Comparison of ENCODE assay signal across 21 cellular contexts in genomic region chr19:40703029-40703755, GRCh38. TPM values are rescaled to one million over a fixed set of nuclear protein-coding genes. Genes with fewer than 3 reads are reported as not detected.
DNase-seq lines count a peak whose midpoint lies in the region; ATAC-seq and TF ChIP-seq lines count a peak whose summit lies in the region.
"Had no signal": no experiment of that assay in that cellular context is flagged by ENCODE, and none has a peak within 500 bp of the region (broad histone marks: within the 10 kb centered on the region; RNA-seq: fewer than 3 reads in every experiment).

No MANE protein-coding gene starts in this region.

- no peaks in the 10 kb centered on the region for H3K27me3 ChIP-seq in neural progenitor cell
- H3K27me3 ChIP-seq: adrenal gland, pancreas, testis, vagina had no signal

- H3K36me3 ChIP-seq in neural progenitor cell = no peaks in the 10 kb centered on the region

- no peak overlapping the region for H3K27ac ChIP-seq in neural progenitor cell
- H3K27ac ChIP-seq: adrenal gland, KMS-11, pancreas, testis, vagina had no signal

- DNase-seq in G401 (ENCODE audit: low spot score) (peak; percentile 51), T-helper 17 cell (no peak), endothelial cell (ENCODE audit: low spot score) (no peak), neural progenitor cell (ENCODE audit: low spot score) (no peak), T-helper 9 cell (no peak)
- DNase-seq: activated CD4-positive, CD25-positive, alpha-beta regulatory T cell; activated gamma-delta T cell treated with Interleukin-2 at 50 U/mL for 16 hours; activated T-cell treated with anti-CD3 and anti-CD28 coated beads, Interleukin-2, amount 50 U/mL, for 1 hour; CD4-positive, alpha-beta memory T cell; kidney glomerular epithelial cell; naive B cell; NCI-H1436 treated with DMSO at 0.1 percent for 48 hours; pancreas; T1000 had no signal

- H3K4me3 Mint-ChIP-seq in T-helper 17 cell (no peak overlapping the region), endothelial cell (ENCODE audit: unreplicated experiment) (peak overlapping the region; percentile 2), neural progenitor cell (no peak overlapping the region)
- H3K4me3 Mint-ChIP-seq: CD4-positive, alpha-beta memory T cell; memory B cell; naive B cell had no signal

- in situ Hi-C loops in G401 (cut with HindIII; ENCODE audit: low sequenced_read_pairs) = no loop called here

- ATAC-seq in T-helper 17 cell = no peak
- no peak for ATAC-seq in GM18907 (IDR thresholded peaks at IDR 0.05; ENCODE audit: unreplicated experiment)
- ATAC-seq in GM21381 (IDR thresholded peaks at IDR 0.05; ENCODE audit: unreplicated experiment) = no peak

- TF ChIP-seq CTCF in endothelial cell (IDR thresholded peaks at IDR 0.05; ENCODE audit: unreplicated experiment) = no peak
- no peak for TF ChIP-seq CTCF in neural progenitor cell (IDR thresholded peaks at IDR 0.05)

- H4K20me1 ChIP-seq in neural progenitor cell (ENCODE audit: low read depth) = no peaks in the 10 kb centered on the region

- H3K36me3 Mint-ChIP-seq in T-helper 17 cell (ENCODE audit: low read depth) (peaks cover 13% of the 10 kb centered on the region), endothelial cell (ENCODE audit: low read depth, unreplicated experiment) (peaks cover 11% of the 10 kb centered on the region), neural progenitor cell (peaks cover 28% of the 10 kb centered on the region)

- H3K79me2 ChIP-seq in neural progenitor cell (ENCODE audit: low read depth) = no peaks in the 10 kb centered on the region

- H3K4me3 ChIP-seq in neural progenitor cell = no peak overlapping the region
- H3K4me3 ChIP-seq: adrenal gland, pancreas, testis, vagina had no signal

- H3K9ac ChIP-seq in neural progenitor cell = peak overlapping the region; percentile 62
- H3K9ac ChIP-seq: KMS-11 had no signal

- no peaks in the 10 kb centered on the region for H3F3A ChIP-seq in neural progenitor cell (ENCODE audit: low read depth)

- H3K9me3 Mint-ChIP-seq in endothelial cell (ENCODE audit: unreplicated experiment) = no peaks in the 10 kb centered on the region
- H3K9me3 Mint-ChIP-seq in neural progenitor cell = no peaks in the 10 kb centered on the region
- H3K9me3 Mint-ChIP-seq: CD4-positive, alpha-beta memory T cell; memory B cell had no signal

- H3K9me3 ChIP-seq in T-helper 17 cell (ENCODE audit: control insufficient read depth, low read length, poor library complexity, severe bottlenecking) (no peaks in the 10 kb centered on the region), neural progenitor cell (ENCODE audit: low read depth) (no peaks in the 10 kb centered on the region)
- H3K9me3 ChIP-seq: adrenal gland, pancreas, testis, vagina had no signal

- H3K4me1 Mint-ChIP-seq in T-helper 17 cell = peaks cover 5% of the 10 kb centered on the region
- H3K4me1 Mint-ChIP-seq in endothelial cell (ENCODE audit: unreplicated experiment) = peaks cover 4% of the 10 kb centered on the region
- H3K4me1 Mint-ChIP-seq in neural progenitor cell = peaks cover 8% of the 10 kb centered on the region
- H3K4me1 Mint-ChIP-seq: memory B cell had no signal

- H3K4me2 ChIP-seq in neural progenitor cell = no peak overlapping the region
- H3K4me2 ChIP-seq: KMS-11 had no signal

- H2AFZ ChIP-seq in neural progenitor cell (replicated peaks) = no peak overlapping the region

- H3K27ac Mint-ChIP-seq in T-helper 17 cell (peak overlapping the region; percentile 22), endothelial cell (ENCODE audit: unreplicated experiment) (no peak overlapping the region), neural progenitor cell (peak overlapping the region; percentile 81)
- H3K27ac Mint-ChIP-seq: memory B cell had no signal

- H3K27me3 Mint-ChIP-seq in T-helper 17 cell (no peaks in the 10 kb centered on the region), endothelial cell (ENCODE audit: unreplicated experiment) (peaks cover 4% of the 10 kb centered on the region), neural progenitor cell (ENCODE audit: insufficient read depth, low read depth) (peaks cover 2% of the 10 kb centered on the region)
- H3K27me3 Mint-ChIP-seq: CD4-positive, alpha-beta memory T cell; memory B cell; naive B cell had no signal

- no peaks in the 10 kb centered on the region for H3K4me1 ChIP-seq in neural progenitor cell
- H3K4me1 ChIP-seq: adrenal gland, pancreas, vagina had no signal

RNA-seq across cellular contexts. Expression of gene NUMBL, which starts 12.7 kb away (rescaled TPM):
- total RNA-seq in G401 (2014; rRNA removed; shearing (Covaris generic)) = 18.5 and 25.1 TPM in 2 replicates
- total RNA-seq in T-helper 17 cell (1 to 10 TPM; 5.7 to 7.5 TPM), endothelial cell (ENCODE audit: unreplicated experiment) (10.0 TPM), neural progenitor cell (ENCODE audit: low replicate concordance) (6.4 and 19.8 TPM in 2 replicates)

RNA-seq across cellular contexts. Expression of gene COQ8B, which starts 13.5 kb away (rescaled TPM):
- 58.6 and 59.5 TPM in 2 replicates for total RNA-seq in G401 (2014; rRNA removed; shearing (Covaris generic))
- total RNA-seq in T-helper 17 cell = 10 to 100 TPM; 25.1 to 35.6 TPM
- total RNA-seq in endothelial cell (ENCODE audit: unreplicated experiment) = 26.4 TPM
- total RNA-seq in neural progenitor cell (ENCODE audit: low replicate concordance) = 27.7 and 89.7 TPM in 2 replicates

RNA-seq across cellular contexts. Expression of gene ITPKC, which starts 13.7 kb away (rescaled TPM):
- total RNA-seq in G401 (2014; rRNA removed; shearing (Covaris generic)) = 14.3 and 24.4 TPM in 2 replicates
- total RNA-seq in T-helper 17 cell = 1 to 10 TPM; 6.5 to 8.3 TPM
- 12.1 TPM for total RNA-seq in endothelial cell (ENCODE audit: unreplicated experiment)
- 6.5 and 12.4 TPM in 2 replicates for total RNA-seq in neural progenitor cell (ENCODE audit: low replicate concordance)

RNA-seq across cellular contexts. Expression of gene ACTMAP, which starts 47.1 kb away (rescaled TPM):
- 3.3 and 6.8 TPM in 2 replicates for total RNA-seq in G401 (2014; rRNA removed; shearing (Covaris generic))
- total RNA-seq in T-helper 17 cell (1 to 10 TPM; 6.7 to 7.8 TPM), endothelial cell (ENCODE audit: unreplicated experiment) (24.6 TPM), neural progenitor cell (ENCODE audit: low replicate concordance) (1.9 and 4.3 TPM in 2 replicates)

RNA-seq across cellular contexts. Expression of gene SNRPA, which starts 47.8 kb away (rescaled TPM):
- 134 and 162 TPM in 2 replicates for total RNA-seq in G401 (2014; rRNA removed; shearing (Covaris generic))
- total RNA-seq in T-helper 17 cell (10 to 100 TPM; 67.3 to 81.8 TPM), endothelial cell (ENCODE audit: unreplicated experiment) (101 TPM), neural progenitor cell (ENCODE audit: low replicate concordance) (112 and 179 TPM in 2 replicates)
